In the genomic region with DNA sequence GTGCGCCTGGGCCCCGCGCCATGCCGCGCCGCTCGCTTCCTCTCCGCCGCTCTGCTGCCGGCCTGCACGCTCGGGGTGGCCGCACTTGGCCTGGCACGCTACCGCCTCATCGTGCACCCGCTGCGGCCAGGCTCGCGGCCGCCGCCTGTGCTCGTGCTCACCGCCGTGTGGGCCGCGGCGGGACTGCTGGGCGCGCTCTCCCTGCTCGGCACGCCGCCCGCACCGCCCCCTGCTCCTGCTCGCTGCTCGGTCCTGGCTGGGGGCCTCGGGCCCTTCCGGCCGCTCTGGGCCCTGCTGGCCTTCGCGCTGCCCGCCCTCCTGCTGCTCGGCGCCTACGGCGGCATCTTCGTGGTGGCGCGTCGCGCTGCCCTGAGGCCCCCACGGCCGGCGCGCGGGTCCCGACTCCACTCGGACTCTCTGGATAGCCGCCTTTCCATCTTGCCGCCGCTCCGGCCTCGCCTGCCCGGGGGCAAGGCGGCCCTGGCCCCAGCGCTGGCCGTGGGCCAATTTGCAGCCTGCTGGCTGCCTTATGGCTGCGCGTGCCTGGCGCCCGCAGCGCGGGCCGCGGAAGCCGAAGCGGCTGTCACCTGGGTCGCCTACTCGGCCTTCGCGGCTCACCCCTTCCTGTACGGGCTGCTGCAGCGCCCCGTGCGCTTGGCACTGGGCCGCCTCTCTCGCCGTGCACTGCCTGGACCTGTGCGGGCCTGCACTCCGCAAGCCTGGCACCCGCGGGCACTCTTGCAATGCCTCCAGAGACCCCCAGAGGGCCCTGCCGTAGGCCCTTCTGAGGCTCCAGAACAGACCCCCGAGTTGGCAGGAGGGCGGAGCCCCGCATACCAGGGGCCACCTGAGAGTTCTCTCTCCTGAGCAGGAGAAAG, we compare ENCODE assay signal across 1 cellular context.
TF ChIP-seq lines count a peak whose summit lies in the region.

No MANE protein-coding gene starts in this region.

TF ChIP-seq in HCT116, 20 proteins besides CTCF, POLR2A, EP300 and RAD21 (continued from another document):
- TF ChIP-seq, protein P1, sequence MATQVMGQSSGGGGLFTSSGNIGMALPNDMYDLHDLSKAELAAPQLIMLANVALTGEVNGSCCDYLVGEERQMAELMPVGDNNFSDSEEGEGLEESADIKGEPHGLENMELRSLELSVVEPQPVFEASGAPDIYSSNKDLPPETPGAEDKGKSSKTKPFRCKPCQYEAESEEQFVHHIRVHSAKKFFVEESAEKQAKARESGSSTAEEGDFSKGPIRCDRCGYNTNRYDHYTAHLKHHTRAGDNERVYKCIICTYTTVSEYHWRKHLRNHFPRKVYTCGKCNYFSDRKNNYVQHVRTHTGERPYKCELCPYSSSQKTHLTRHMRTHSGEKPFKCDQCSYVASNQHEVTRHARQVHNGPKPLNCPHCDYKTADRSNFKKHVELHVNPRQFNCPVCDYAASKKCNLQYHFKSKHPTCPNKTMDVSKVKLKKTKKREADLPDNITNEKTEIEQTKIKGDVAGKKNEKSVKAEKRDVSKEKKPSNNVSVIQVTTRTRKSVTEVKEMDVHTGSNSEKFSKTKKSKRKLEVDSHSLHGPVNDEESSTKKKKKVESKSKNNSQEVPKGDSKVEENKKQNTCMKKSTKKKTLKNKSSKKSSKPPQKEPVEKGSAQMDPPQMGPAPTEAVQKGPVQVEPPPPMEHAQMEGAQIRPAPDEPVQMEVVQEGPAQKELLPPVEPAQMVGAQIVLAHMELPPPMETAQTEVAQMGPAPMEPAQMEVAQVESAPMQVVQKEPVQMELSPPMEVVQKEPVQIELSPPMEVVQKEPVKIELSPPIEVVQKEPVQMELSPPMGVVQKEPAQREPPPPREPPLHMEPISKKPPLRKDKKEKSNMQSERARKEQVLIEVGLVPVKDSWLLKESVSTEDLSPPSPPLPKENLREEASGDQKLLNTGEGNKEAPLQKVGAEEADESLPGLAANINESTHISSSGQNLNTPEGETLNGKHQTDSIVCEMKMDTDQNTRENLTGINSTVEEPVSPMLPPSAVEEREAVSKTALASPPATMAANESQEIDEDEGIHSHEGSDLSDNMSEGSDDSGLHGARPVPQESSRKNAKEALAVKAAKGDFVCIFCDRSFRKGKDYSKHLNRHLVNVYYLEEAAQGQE (IDR thresholded peaks at IDR 0.05; ENCODE audit: low read depth), result no peak
- TF ChIP-seq EZH2phosphoT487 (IDR thresholded peaks at IDR 0.05; ENCODE audit: borderline replicate concordance) (no peak), CEBPB (IDR thresholded peaks at IDR 0.05; ENCODE audit: low read depth) (no peak)
TF ChIP-seq in HCT116: peak in this region for 0.
